ENCODE assay signal across 26 cellular contexts in genomic region chr15:50106438-50106837, GRCh38. TPM values are rescaled to one million over a fixed set of nuclear protein-coding genes. Genes with fewer than 3 reads are reported as not detected.
DNase-seq lines count a peak whose midpoint lies in the region; ATAC-seq and TF ChIP-seq lines count a peak whose summit lies in the region.
"Had no signal": no experiment of that assay in that cellular context is flagged by ENCODE, and none has a peak within 500 bp of the region (broad histone marks: within the 10 kb centered on the region; RNA-seq: fewer than 3 reads in every experiment).

No MANE protein-coding gene starts in this region.

- TF ChIP-seq CTCF in spleen (IDR thresholded peaks at IDR 0.05 in 8 of 11, conservative IDR thresholded peaks at IDR 0.05 in 3 of 11), result no peak

- H3K4me3 ChIP-seq in spleen, result no peak overlapping the region
- H3K4me3 ChIP-seq: HAP-1 had no signal

- H3K27me3 Mint-ChIP-seq in activated T-cell treated with anti-CD3 and anti-CD28 coated beads, Interleukin-2, amount 50 U/mL, for 72 hours (ENCODE audit: low read depth), result no peaks in the 10 kb centered on the region
- no peaks in the 10 kb centered on the region for H3K27me3 Mint-ChIP-seq in T-helper 1 cell treated with Interleukin-12 subunit alpha and Interleukin-12 subunit beta and Interleukin-4 antibody, amounts not matched to agents 30 μg/mL and 1 μg/mL, for 36 hours (ENCODE audit: low read depth)
- H3K27me3 Mint-ChIP-seq in activated T-helper 2 cell treated with anti-CD3 and anti-CD28 coated beads, Interferon-gamma antibody, Interleukin-2, Interleukin-4, amounts not matched to agents 10 μg/mL and 5 μg/mL and 100 μg/mL, durations not matched to agents 14 hours and 24 hours and 36 hours (ENCODE audit: low read depth), result no peaks in the 10 kb centered on the region
- H3K27me3 Mint-ChIP-seq in stimulated activated memory B cell treated with anti-CD40 and anti-IgM and Interleukin-4, amounts not matched to agents 10 μg/mL and 1 μg/mL and 100 μg/mL, for 72 hours, result no peaks in the 10 kb centered on the region

- H3K36me3 ChIP-seq in spleen, result no peaks in the 10 kb centered on the region
- H3K36me3 ChIP-seq: HAP-1 had no signal

- H3K36me3 Mint-ChIP-seq in activated T-cell treated with anti-CD3 and anti-CD28 coated beads, Interleukin-2, amount 50 U/mL, for 72 hours (ENCODE audit: insufficient read depth in 2 of 2), result peaks cover 10 to 21% of the 10 kb centered on the region in 2 donors
- peaks cover 45% of the 10 kb centered on the region for H3K36me3 Mint-ChIP-seq in T-helper 1 cell treated with Interleukin-12 subunit alpha and Interleukin-12 subunit beta and Interleukin-4 antibody, amounts not matched to agents 30 μg/mL and 1 μg/mL, for 36 hours (ENCODE audit: low read depth)
- H3K36me3 Mint-ChIP-seq in activated T-helper 2 cell treated with anti-CD3 and anti-CD28 coated beads, Interferon-gamma antibody, Interleukin-2, Interleukin-4, amounts not matched to agents 10 μg/mL and 5 μg/mL and 100 μg/mL, durations not matched to agents 14 hours and 24 hours and 36 hours (ENCODE audit: low read depth), result peaks cover 62% of the 10 kb centered on the region
- no peaks in the 10 kb centered on the region for H3K36me3 Mint-ChIP-seq in stimulated activated memory B cell treated with anti-CD40 and anti-IgM and Interleukin-4, amounts not matched to agents 10 μg/mL and 1 μg/mL and 100 μg/mL, for 72 hours
- H3K36me3 Mint-ChIP-seq: CD8-positive, alpha-beta T cell had no signal

- no peaks in the 10 kb centered on the region for H3K9me3 ChIP-seq in spleen
- H3K9me3 ChIP-seq: HAP-1 had no signal

- peaks cover 0 to 54% (median 25%) of the 10 kb centered on the region in 6 donors for H3K4me1 ChIP-seq in spleen
- H3K4me1 ChIP-seq: HAP-1 had no signal

- no peaks in the 10 kb centered on the region for H3K27me3 ChIP-seq in spleen (replicated peaks in 1 of 7)

- peak overlapping the region in 1 of 2 donors; percentile 65 for H3K4me3 Mint-ChIP-seq in activated T-cell treated with anti-CD3 and anti-CD28 coated beads, Interleukin-2, amount 50 U/mL, for 72 hours
- H3K4me3 Mint-ChIP-seq in T-helper 1 cell treated with Interleukin-12 subunit alpha and Interleukin-12 subunit beta and Interleukin-4 antibody, amounts not matched to agents 30 μg/mL and 1 μg/mL, for 36 hours, result peak overlapping the region; percentile 19
- peak overlapping the region; percentile 22 for H3K4me3 Mint-ChIP-seq in activated T-helper 2 cell treated with anti-CD3 and anti-CD28 coated beads, Interferon-gamma antibody, Interleukin-2, Interleukin-4, amounts not matched to agents 10 μg/mL and 5 μg/mL and 100 μg/mL, durations not matched to agents 14 hours and 24 hours and 36 hours (ENCODE audit: low read depth)
- no peak overlapping the region for H3K4me3 Mint-ChIP-seq in stimulated activated memory B cell treated with anti-CD40 and anti-IgM and Interleukin-4, amounts not matched to agents 10 μg/mL and 1 μg/mL and 100 μg/mL, for 72 hours
- H3K4me3 Mint-ChIP-seq: CD8-positive, alpha-beta T cell; HFFc6 had no signal

- no peak for DNase-seq in activated T-cell treated with anti-CD3 and anti-CD28 coated beads, Interleukin-2, amount 50 U/mL, for 72 hours
- no peak for DNase-seq in activated T-cell treated with anti-CD3 and anti-CD28 coated beads, Interleukin-2, amount 50 U/mL, for 48 hours
- no peak for DNase-seq in activated T-helper 2 cell treated with anti-CD3 and anti-CD28 coated beads, Interferon-gamma antibody, Interleukin-2, Interleukin-4, amounts not matched to agents 10 μg/mL and 5 μg/mL and 100 μg/mL, durations not matched to agents 14 hours and 24 hours and 36 hours (ENCODE audit: low spot score)
- DNase-seq in spleen (no peak), HuH-7 (ENCODE audit: low spot score) (no peak)
- DNase-seq: C1 segment of cervical spinal cord; CD8-positive, alpha-beta T cell; DMS 273 treated with DMSO at 0.1 percent for 48 hours; DMS79; EL; GDM1; GOT3; HFFc6; NCI-H1092; NCI-H1417 treated with DMSO at 0.1 percent for 48 hours; NCI-H1694 treated with DMSO at 0.1 percent for 48 hours; NCI-H2081; NCI-H2227 treated with DMSO at 0.1 percent for 48 hours; NCI-H526 treated with DMSO at 0.1 percent for 48 hours; SHP77 had no signal

- 61 to 78% (median 73%) methylated on average over 5 of the region's 5 CpGs for WGBS in spleen, 5 donors

- H3K27ac ChIP-seq in spleen, result peak overlapping the region in 6 of 8 donors; percentile 24 to 94 (median 86)
- H3K27ac ChIP-seq: RWPE1 had no signal

- peaks cover 37% of the 10 kb centered on the region for H3K4me1 Mint-ChIP-seq in activated T-cell treated with anti-CD3 and anti-CD28 coated beads, Interleukin-2, amount 50 U/mL, for 72 hours (ENCODE audit: low read depth)
- peaks cover 74% of the 10 kb centered on the region for H3K4me1 Mint-ChIP-seq in T-helper 1 cell treated with Interleukin-12 subunit alpha and Interleukin-12 subunit beta and Interleukin-4 antibody, amounts not matched to agents 30 μg/mL and 1 μg/mL, for 36 hours (ENCODE audit: low read depth)
- peaks cover 80% of the 10 kb centered on the region for H3K4me1 Mint-ChIP-seq in activated T-helper 2 cell treated with anti-CD3 and anti-CD28 coated beads, Interferon-gamma antibody, Interleukin-2, Interleukin-4, amounts not matched to agents 10 μg/mL and 5 μg/mL and 100 μg/mL, durations not matched to agents 14 hours and 24 hours and 36 hours (ENCODE audit: low read depth)
- peaks cover 22% of the 10 kb centered on the region for H3K4me1 Mint-ChIP-seq in stimulated activated memory B cell treated with anti-CD40 and anti-IgM and Interleukin-4, amounts not matched to agents 10 μg/mL and 1 μg/mL and 100 μg/mL, for 72 hours

- H3K27ac Mint-ChIP-seq in activated T-cell treated with anti-CD3 and anti-CD28 coated beads, Interleukin-2, amount 50 U/mL, for 72 hours, result peak overlapping the region; percentile 16
- H3K27ac Mint-ChIP-seq in T-helper 1 cell treated with Interleukin-12 subunit alpha and Interleukin-12 subunit beta and Interleukin-4 antibody, amounts not matched to agents 30 μg/mL and 1 μg/mL, for 36 hours, result peak overlapping the region; percentile 47
- H3K27ac Mint-ChIP-seq in activated T-helper 2 cell treated with anti-CD3 and anti-CD28 coated beads, Interferon-gamma antibody, Interleukin-2, Interleukin-4, amounts not matched to agents 10 μg/mL and 5 μg/mL and 100 μg/mL, durations not matched to agents 14 hours and 24 hours and 36 hours, result peak overlapping the region; percentile 69
- no peak overlapping the region for H3K27ac Mint-ChIP-seq in stimulated activated memory B cell treated with anti-CD40 and anti-IgM and Interleukin-4, amounts not matched to agents 10 μg/mL and 1 μg/mL and 100 μg/mL, for 72 hours
- H3K27ac Mint-ChIP-seq: CD8-positive, alpha-beta T cell; HFFc6 had no signal

- no peak for TF ChIP-seq POLR2A in spleen (IDR thresholded peaks at IDR 0.05)

- peaks cover 6% of the 10 kb centered on the region in 2 donors for H3K9me3 Mint-ChIP-seq in activated T-cell treated with anti-CD3 and anti-CD28 coated beads, Interleukin-2, amount 50 U/mL, for 72 hours
- peaks cover 33% of the 10 kb centered on the region for H3K9me3 Mint-ChIP-seq in T-helper 1 cell treated with Interleukin-12 subunit alpha and Interleukin-12 subunit beta and Interleukin-4 antibody, amounts not matched to agents 30 μg/mL and 1 μg/mL, for 36 hours
- peaks cover 35% of the 10 kb centered on the region for H3K9me3 Mint-ChIP-seq in activated T-helper 2 cell treated with anti-CD3 and anti-CD28 coated beads, Interferon-gamma antibody, Interleukin-2, Interleukin-4, amounts not matched to agents 10 μg/mL and 5 μg/mL and 100 μg/mL, durations not matched to agents 14 hours and 24 hours and 36 hours
- peaks cover 17% of the 10 kb centered on the region for H3K9me3 Mint-ChIP-seq in stimulated activated memory B cell treated with anti-CD40 and anti-IgM and Interleukin-4, amounts not matched to agents 10 μg/mL and 1 μg/mL and 100 μg/mL, for 72 hours
- H3K9me3 Mint-ChIP-seq: CD8-positive, alpha-beta T cell; HFFc6 had no signal

- intact Hi-C loops in activated T-helper 2 cell treated with anti-CD3 and anti-CD28 coated beads, Interferon-gamma antibody, Interleukin-2, Interleukin-4, amounts not matched to agents 10 μg/mL and 5 μg/mL and 100 μg/mL, durations not matched to agents 14 hours and 24 hours and 36 hours (cut with micrococcal nuclease), result loop anchor here (2.0 to 5.0 kb wide), 3 partner anchors 60 to 154 kb away; no protein-coding TSS in a partner anchor
- intact Hi-C loops in spleen (cut with DNase I; ENCODE audit: low total_unique reads), result no loop called here

- ATAC-seq in activated T-cell treated with anti-CD3 and anti-CD28 coated beads, Interleukin-2, amount 50 U/mL, for 72 hours (replicated peaks in 1 of 2), result peak; percentile 33 to 43
- ATAC-seq in stimulated activated memory B cell treated with anti-CD40 and anti-IgM and Interleukin-4, amounts not matched to agents 10 μg/mL and 1 μg/mL and 100 μg/mL, for 72 hours, result no peak
- ATAC-seq: CD8-positive, alpha-beta T cell; Panc1 had no signal

RNA-seq across cellular contexts. Expression of gene ATP8B4, which starts 12.6 kb away (rescaled TPM):
- total RNA-seq in activated T-cell treated with anti-CD3 and anti-CD28 coated beads, Interleukin-2, amount 50 U/mL, for 72 hours, result 10 to 100 TPM; 14.0 to 21.3 TPM
- total RNA-seq in activated T-helper 2 cell treated with anti-CD3 and anti-CD28 coated beads, Interferon-gamma antibody, Interleukin-2, Interleukin-4, amounts not matched to agents 10 μg/mL and 5 μg/mL and 100 μg/mL, durations not matched to agents 14 hours and 24 hours and 36 hours, result 69.7 and 75.3 TPM in 2 replicates
- 10 to 100 TPM; 23.1 to 42.8 (median 31.3) TPM for total RNA-seq in spleen
- 1 to 10 TPM; 1.7 to 4.9 (median 2.4) TPM for polyA plus RNA-seq in spleen
- total RNA-seq: OCI-LY7 had no signal
